8 cellular contexts compared by ENCODE assay signal in the genomic region with DNA sequence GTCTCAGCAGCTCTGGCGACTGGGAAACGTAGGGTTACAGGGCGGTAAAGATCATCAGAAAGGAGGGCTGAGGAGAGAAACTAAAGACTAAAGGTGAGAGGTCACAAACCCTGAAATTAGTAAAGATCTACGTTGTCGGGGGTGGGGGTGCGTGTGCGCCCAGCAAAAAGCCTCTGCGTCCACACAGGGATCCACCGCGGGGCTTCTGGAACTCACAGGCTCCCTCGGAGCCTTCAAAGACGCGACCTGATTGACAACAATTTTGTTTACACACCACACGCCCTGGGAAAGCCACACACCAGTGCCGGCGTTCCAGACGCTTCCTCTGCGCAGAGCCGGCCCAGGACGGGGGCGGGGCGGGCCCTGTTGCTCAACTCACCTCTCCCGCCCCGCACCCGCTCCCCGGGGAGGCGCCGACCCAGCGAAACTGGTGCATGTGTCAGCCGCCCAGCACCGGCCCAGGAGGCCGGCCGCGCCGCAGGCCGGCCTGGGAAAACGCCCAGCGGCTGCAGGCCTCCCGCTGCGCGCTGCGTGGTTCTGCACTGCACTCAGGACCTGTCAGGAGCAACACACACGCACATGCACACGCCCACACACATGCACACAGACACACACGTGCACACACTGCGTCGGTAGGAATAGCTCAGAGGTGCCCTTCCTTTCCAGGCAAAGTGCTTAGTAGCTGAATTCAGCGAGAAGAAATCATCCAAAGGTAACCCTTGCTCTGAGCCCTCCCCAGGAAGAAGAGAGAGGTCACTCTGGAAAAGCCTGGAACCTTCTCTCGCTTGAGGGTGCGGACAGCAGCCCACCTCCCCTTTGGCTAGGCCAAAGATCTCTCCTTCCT. TPM values are rescaled to one million over a fixed set of nuclear protein-coding genes. Genes with fewer than 3 reads are reported as not detected.
DNase-seq lines count a peak whose midpoint lies in the region; ATAC-seq and TF ChIP-seq lines count a peak whose summit lies in the region.

No MANE protein-coding gene starts in this region.

- no peak for TF ChIP-seq CTCF in AG09319 (IDR thresholded peaks at IDR 0.05; ENCODE audit: low read depth, low read length)

- H3K4me1 ChIP-seq in adipocyte (ENCODE audit: control insufficient read depth, insufficient read depth, low read length) (peaks cover 27% of the 10 kb centered on the region), rectal smooth muscle tissue (ENCODE audit: control insufficient read depth, insufficient read depth, low read length) (peaks cover 9% of the 10 kb centered on the region), urinary bladder (ENCODE audit: insufficient read depth) (no peaks in the 10 kb centered on the region)

- intact Hi-C loops in left cardiac atrium (cut with DNase I), result loop anchor here in 1 of 2 donors (5.0 kb wide), 1 partner anchor 57 kb away; a partner anchor contains a TSS

- ATAC-seq in GM19035 (IDR thresholded peaks at IDR 0.05; ENCODE audit: unreplicated experiment), result peak; percentile 77
- peak; percentile 81 for ATAC-seq in HG03280 (IDR thresholded peaks at IDR 0.05; ENCODE audit: unreplicated experiment)
- peak; percentile 97 to 99 for ATAC-seq in left cardiac atrium

- H3K4me3 ChIP-seq in adipocyte (ENCODE audit: low read length), result peak overlapping the region; percentile 71
- peak overlapping the region; percentile 71 for H3K4me3 ChIP-seq in rectal smooth muscle tissue (ENCODE audit: low read length)
- no peak overlapping the region for H3K4me3 ChIP-seq in urinary bladder (ENCODE audit: low read depth, low read length)

- H3K9ac ChIP-seq in adipocyte (ENCODE audit: low read length), result peak overlapping the region; percentile 87
- H3K9ac ChIP-seq in rectal smooth muscle tissue (ENCODE audit: low read length), result peak overlapping the region; percentile 28

- DNase-seq in AG09319 (ENCODE audit: extremely low read depth, low read depth) (peak; percentile 60), SKM-1 (lab: John Stamatoyannopoulos, UW; ENCODE audit: unreplicated experiment) (peak; percentile 69), adipocyte (ENCODE audit: low read depth) (peak; percentile 94), left cardiac atrium (peak; percentile 96)

- 14% methylated on average over 50 of the region's 50 CpGs for WGBS in urinary bladder

- H3K36me3 ChIP-seq in adipocyte (ENCODE audit: control insufficient read depth, insufficient read depth, low read length, severe bottlenecking), result no peaks in the 10 kb centered on the region
- H3K36me3 ChIP-seq in rectal smooth muscle tissue (ENCODE audit: control insufficient read depth, insufficient read depth, low read length), result no peaks in the 10 kb centered on the region
- H3K36me3 ChIP-seq in urinary bladder (ENCODE audit: insufficient read depth), result no peaks in the 10 kb centered on the region

- peak overlapping the region; percentile 91 for H3K27ac ChIP-seq in rectal smooth muscle tissue (ENCODE audit: low read depth, low read length)
- peak overlapping the region; percentile 83 for H3K27ac ChIP-seq in urinary bladder (ENCODE audit: low read depth)

- no peaks in the 10 kb centered on the region for H3K9me3 ChIP-seq in adipocyte (ENCODE audit: control insufficient read depth, low read length)

- H3K27me3 ChIP-seq in adipocyte (replicated peaks; ENCODE audit: control insufficient read depth, insufficient read depth, low read length) (no peaks in the 10 kb centered on the region), rectal smooth muscle tissue (ENCODE audit: control insufficient read depth, insufficient read depth, low read length) (peaks cover 4% of the 10 kb centered on the region)

RNA-seq across cellular contexts. Expression of a gene that starts 57.2 kb away (rescaled TPM):
- total RNA-seq in left cardiac atrium, result 10 to 100 TPM; 45.4 to 48.0 TPM
- 213 TPM for total RNA-seq in urinary bladder
- polyA plus RNA-seq in urinary bladder, result 36.2 TPM
